9 cellular contexts compared by ENCODE assay signal in genomic region chr6:71248306-71248705, GRCh38. TPM values are rescaled to one million over a fixed set of nuclear protein-coding genes. Genes with fewer than 3 reads are reported as not detected.
DNase-seq lines count a peak whose midpoint lies in the region; ATAC-seq, FAIRE-seq and TF ChIP-seq lines count a peak whose summit lies in the region.
"Had no signal": no experiment of that assay in that cellular context is flagged by ENCODE, and none has a peak within 500 bp of the region (broad histone marks: within the 10 kb centered on the region; RNA-seq: fewer than 3 reads in every experiment).

No MANE protein-coding gene starts in this region.

- peaks cover 0 to 62% (median 44%) of the 10 kb centered on the region in 6 donors for H3K4me1 ChIP-seq in spleen
- H3K4me1 ChIP-seq in vagina, result peaks cover 8% of the 10 kb centered on the region

- H3K9me3 ChIP-seq in spleen, result peaks cover 0 to 8% (median 2%) of the 10 kb centered on the region in 8 donors
- H3K9me3 ChIP-seq in vagina, result no peaks in the 10 kb centered on the region

- H3K9me3 Mint-ChIP-seq in mesothelial cell of epicardium, result peaks cover 7% of the 10 kb centered on the region

- no peaks in the 10 kb centered on the region for H3K27me3 ChIP-seq in spleen (replicated peaks in 1 of 7)
- no peaks in the 10 kb centered on the region for H3K27me3 ChIP-seq in vagina

- TF ChIP-seq CTCF in spleen (IDR thresholded peaks at IDR 0.05 in 8 of 11, conservative IDR thresholded peaks at IDR 0.05 in 3 of 11) (no peak), mesothelial cell of epicardium (IDR thresholded peaks at IDR 0.05; ENCODE audit: unreplicated experiment) (no peak), vagina (IDR thresholded peaks at IDR 0.05) (no peak)

- H3K4me3 ChIP-seq in spleen, result peak overlapping the region in 1 of 8 donors; percentile 21
- H3K4me3 ChIP-seq in vagina, result no peak overlapping the region

- DNase-seq in RCC 7860 (ENCODE audit: low spot score) (peak; percentile 100), globus pallidus (ENCODE audit: low spot score) (peak; percentile 59), spleen (no peak), mesothelial cell of epicardium (ENCODE audit: low spot score in 2 of 2, unreplicated experiment in 2 of 2) (no peak), NCI-H2196 treated with DMSO at 0.1 percent for 48 hours (lab: John Stamatoyannopoulos, UW; ENCODE audit: unreplicated experiment) (no peak), vagina (ENCODE audit: extremely low spot score in 2 of 2) (no peak)

- peak; percentile 98 for FAIRE-seq in RCC 7860 (lab: Jason Lieb, UNC)
- FAIRE-seq: TTC549 had no signal

- no peak overlapping the region for H3K27ac Mint-ChIP-seq in mesothelial cell of epicardium

- H3K36me3 ChIP-seq in spleen (no peaks in the 10 kb centered on the region), vagina (no peaks in the 10 kb centered on the region)

- peak overlapping the region in 7 of 8 donors; percentile 65 to 87 (median 78) for H3K27ac ChIP-seq in spleen
- H3K27ac ChIP-seq in vagina, result no peak overlapping the region

- TF ChIP-seq POLR2A in spleen (IDR thresholded peaks at IDR 0.05) (no peak), vagina (IDR thresholded peaks at IDR 0.05) (no peak)

- peaks cover 11% of the 10 kb centered on the region for H3K4me1 Mint-ChIP-seq in mesothelial cell of epicardium

- H3K36me3 Mint-ChIP-seq in mesothelial cell of epicardium, result peaks cover 2% of the 10 kb centered on the region

- no peaks in the 10 kb centered on the region for H3K27me3 Mint-ChIP-seq in mesothelial cell of epicardium (ENCODE audit: low read depth)

- peak; percentile 97 for ATAC-seq in GM18907 (IDR thresholded peaks at IDR 0.05; ENCODE audit: unreplicated experiment)
- ATAC-seq in HG03039 (IDR thresholded peaks at IDR 0.05; ENCODE audit: unreplicated experiment), result peak; percentile 71

- intact Hi-C loops in spleen (cut with DNase I; ENCODE audit: low total_unique reads), result no loop called here
- intact Hi-C loops in vagina (cut with DNase I), result no loop called here

- H3K4me3 Mint-ChIP-seq in mesothelial cell of epicardium, result no peak overlapping the region

RNA-seq across cellular contexts. Expression of gene OGFRL1, which starts 40.3 kb away (rescaled TPM):
- total RNA-seq in spleen (10 to 100 TPM; 20.4 to 43.3 (median 27.1) TPM), mesothelial cell of epicardium (3.8 to 4.4 TPM (median 3.8 TPM) in 3 replicates), vagina (34.1 TPM)
- 1 to 10 TPM; 7.1 to 9.0 (median 8.6) TPM for polyA plus RNA-seq in spleen

Comparison
In these comparisons a context has a peak if more than half of its experiments do, and no peak if none do; other contexts are left out.
1. DNase-seq: peak in RCC 7860 (single experiment) and globus pallidus (single experiment); none in spleen (single experiment), mesothelial cell of epicardium (0 of 2), NCI-H2196 treated with DMSO at 0.1 percent for 48 hours (single experiment) and vagina (0 of 2).